Comparison of ENCODE assay signal across 8 cellular contexts in the genomic region with DNA sequence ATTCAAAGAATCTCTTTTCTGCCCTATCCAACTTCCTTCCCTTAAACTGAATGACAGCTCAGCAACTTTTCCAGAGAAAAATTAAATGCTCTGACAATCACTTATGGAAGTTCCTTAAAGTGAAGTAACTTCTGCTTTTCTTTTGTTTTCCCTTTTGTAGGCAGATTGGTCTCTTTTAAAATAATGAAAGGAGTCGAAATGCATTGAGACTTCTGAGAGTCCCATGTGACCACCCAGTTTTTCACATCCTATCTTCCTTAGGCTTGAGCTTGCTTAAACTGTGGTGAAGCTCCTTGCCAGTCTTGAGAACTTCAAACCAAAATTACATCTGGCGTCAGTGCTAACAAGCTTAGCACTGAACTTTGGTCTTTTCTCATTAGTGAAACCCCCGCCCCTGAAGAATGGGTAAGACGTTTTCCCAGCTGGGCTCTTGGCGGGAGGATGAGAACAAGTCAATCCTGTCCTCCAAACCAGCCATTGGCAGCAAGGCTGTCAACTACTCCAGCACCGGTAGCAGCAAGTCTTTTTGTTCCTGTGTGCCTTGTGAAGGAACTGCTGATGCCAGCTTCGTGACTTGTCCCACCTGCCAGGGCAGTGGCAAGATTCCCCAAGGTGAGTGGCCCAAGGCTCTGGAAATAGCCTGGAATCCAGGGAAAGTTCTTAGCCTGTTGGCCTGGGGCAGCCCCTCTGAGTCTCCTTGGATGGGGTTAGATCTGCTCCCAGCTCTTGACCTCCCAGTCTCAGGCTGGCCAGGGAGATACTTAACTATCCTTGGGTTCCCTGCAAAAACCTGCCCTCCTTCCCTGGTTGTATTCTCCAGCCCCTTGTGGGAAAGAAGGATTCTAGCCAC. TPM values are rescaled to one million over a fixed set of nuclear protein-coding genes. Genes with fewer than 3 reads are reported as not detected.
DNase-seq lines count a peak whose midpoint lies in the region; ATAC-seq lines count a peak whose summit lies in the region.

No MANE protein-coding gene starts in this region.

- no peak overlapping the region for H3K27ac ChIP-seq in urinary bladder (ENCODE audit: low read depth)

- H3K4me1 ChIP-seq in urinary bladder (ENCODE audit: insufficient read depth) = no peaks in the 10 kb centered on the region

- DNase-seq in activated naive CD4-positive, alpha-beta T cell treated with anti-CD3 and anti-CD28 coated beads, Interleukin-2, amount 10 ng/mL, durations not matched to agents 7 days and 5 days = peak; percentile 25
- DNase-seq in activated naive CD4-positive, alpha-beta T cell treated with anti-CD3 and anti-CD28 coated beads, Interleukin-2, amount 50 U/mL, for 16 hours = no peak
- DNase-seq in activated naive CD8-positive, alpha-beta T cell treated with anti-CD3 and anti-CD28 coated beads for 36 hours = no peak
- DNase-seq in left lobe of liver (ENCODE audit: low spot score) = no peak
- no peak for DNase-seq in NCI-H345 (lab: John Stamatoyannopoulos, UW)

- H3K36me3 ChIP-seq in urinary bladder (ENCODE audit: insufficient read depth) = peaks cover 5% of the 10 kb centered on the region

- peaks cover 43% of the 10 kb centered on the region for H3K36me3 Mint-ChIP-seq in activated naive CD4-positive, alpha-beta T cell treated with anti-CD3 and anti-CD28 coated beads, Interleukin-2, amount 10 ng/mL, durations not matched to agents 7 days and 5 days
- peaks cover 30% of the 10 kb centered on the region for H3K36me3 Mint-ChIP-seq in activated naive CD8-positive, alpha-beta T cell treated with anti-CD3 and anti-CD28 coated beads for 36 hours

- peak overlapping the region; percentile 98 for H3K4me3 Mint-ChIP-seq in activated naive CD4-positive, alpha-beta T cell treated with anti-CD3 and anti-CD28 coated beads, Interleukin-2, amount 10 ng/mL, durations not matched to agents 7 days and 5 days
- H3K4me3 Mint-ChIP-seq in activated naive CD8-positive, alpha-beta T cell treated with anti-CD3 and anti-CD28 coated beads for 36 hours = peak overlapping the region; percentile 98

- H3K9me3 Mint-ChIP-seq in activated naive CD4-positive, alpha-beta T cell treated with anti-CD3 and anti-CD28 coated beads, Interleukin-2, amount 10 ng/mL, durations not matched to agents 7 days and 5 days = no peaks in the 10 kb centered on the region
- H3K9me3 Mint-ChIP-seq in activated naive CD8-positive, alpha-beta T cell treated with anti-CD3 and anti-CD28 coated beads for 36 hours = no peaks in the 10 kb centered on the region

- no peaks in the 10 kb centered on the region for H3K27me3 Mint-ChIP-seq in activated naive CD4-positive, alpha-beta T cell treated with anti-CD3 and anti-CD28 coated beads, Interleukin-2, amount 10 ng/mL, durations not matched to agents 7 days and 5 days
- H3K27me3 Mint-ChIP-seq in activated naive CD8-positive, alpha-beta T cell treated with anti-CD3 and anti-CD28 coated beads for 36 hours = no peaks in the 10 kb centered on the region

- H3K27ac Mint-ChIP-seq in activated naive CD4-positive, alpha-beta T cell treated with anti-CD3 and anti-CD28 coated beads, Interleukin-2, amount 10 ng/mL, durations not matched to agents 7 days and 5 days = peak overlapping the region; percentile 92
- peak overlapping the region; percentile 82 for H3K27ac Mint-ChIP-seq in activated naive CD8-positive, alpha-beta T cell treated with anti-CD3 and anti-CD28 coated beads for 36 hours

- peaks cover 48% of the 10 kb centered on the region for H3K4me1 Mint-ChIP-seq in activated naive CD4-positive, alpha-beta T cell treated with anti-CD3 and anti-CD28 coated beads, Interleukin-2, amount 10 ng/mL, durations not matched to agents 7 days and 5 days
- peaks cover 40% of the 10 kb centered on the region for H3K4me1 Mint-ChIP-seq in activated naive CD8-positive, alpha-beta T cell treated with anti-CD3 and anti-CD28 coated beads for 36 hours

- CTCF ChIA-PET in activated naive CD4-positive, alpha-beta T cell treated with anti-CD3 and anti-CD28 coated beads, Interleukin-2, amount 10 ng/mL, durations not matched to agents 7 days and 5 days (lab: Charles Lee) = interaction anchor here (0.7 to 1.8 kb wide), 5 partner anchors 41 to 152 kb away, joined by 3 to 7 read pairs (median 4); no protein-coding TSS in a partner anchor

- ATAC-seq in left lobe of liver = peak; percentile 2
- no peak for ATAC-seq in GM19467 (IDR thresholded peaks at IDR 0.05; ENCODE audit: unreplicated experiment)
- no peak for ATAC-seq in GM21360 (IDR thresholded peaks at IDR 0.05; ENCODE audit: unreplicated experiment)

- H3K4me3 ChIP-seq in urinary bladder (ENCODE audit: low read depth, low read length) = peak overlapping the region; percentile 42

- WGBS in urinary bladder = 60% methylated on average over 7 of the region's 7 CpGs

RNA-seq across cellular contexts. Expression of a gene that starts 1.2 kb away (rescaled TPM):
- 10 to 100 TPM in 1 of 2 experiments, 1 to 10 TPM in 1; 9.0 to 10.6 TPM for total RNA-seq in activated naive CD8-positive, alpha-beta T cell treated with anti-CD3 and anti-CD28 coated beads for 36 hours
- 2.1 TPM for total RNA-seq in left lobe of liver
- 10.7 TPM for total RNA-seq in urinary bladder
- 4.4 TPM for polyA plus RNA-seq in urinary bladder

RNA-seq across cellular contexts. Expression of a gene that starts 15.6 kb away (rescaled TPM):
- total RNA-seq in activated naive CD8-positive, alpha-beta T cell treated with anti-CD3 and anti-CD28 coated beads for 36 hours = not detected
- total RNA-seq in left lobe of liver (not detected), urinary bladder (not detected)
- not detected for polyA plus RNA-seq in urinary bladder

RNA-seq across cellular contexts. Expression of a gene that starts 20.9 kb away (rescaled TPM):
- total RNA-seq in activated naive CD8-positive, alpha-beta T cell treated with anti-CD3 and anti-CD28 coated beads for 36 hours = 1,000 to 10,000 TPM; 3,764 to 4,468 TPM
- total RNA-seq in left lobe of liver (2,459 TPM), urinary bladder (not detected)
- polyA plus RNA-seq in urinary bladder = not detected

RNA-seq across cellular contexts. Expression of a gene that starts 41.9 kb away (rescaled TPM):
- 10 to 100 TPM; 36.7 to 36.9 TPM for total RNA-seq in activated naive CD8-positive, alpha-beta T cell treated with anti-CD3 and anti-CD28 coated beads for 36 hours
- 55.2 TPM for total RNA-seq in left lobe of liver
- 95.9 TPM for total RNA-seq in urinary bladder
- 65.1 TPM for polyA plus RNA-seq in urinary bladder

Comparison
In these comparisons a context has a peak if more than half of its experiments do, and no peak if none do; other contexts are left out.
1. RNA of a gene that starts 20.9 kb away (total RNA-seq): 3,764 to 4,468 TPM in activated naive CD8-positive, alpha-beta T cell treated with anti-CD3 and anti-CD28 coated beads for 36 hours and 2,459 TPM in left lobe of liver (single experiment); not detected in urinary bladder (single experiment); every median in the first group is over 1,000 times any median in the second.